12 cellular contexts compared by ENCODE assay signal in the genomic region with DNA sequence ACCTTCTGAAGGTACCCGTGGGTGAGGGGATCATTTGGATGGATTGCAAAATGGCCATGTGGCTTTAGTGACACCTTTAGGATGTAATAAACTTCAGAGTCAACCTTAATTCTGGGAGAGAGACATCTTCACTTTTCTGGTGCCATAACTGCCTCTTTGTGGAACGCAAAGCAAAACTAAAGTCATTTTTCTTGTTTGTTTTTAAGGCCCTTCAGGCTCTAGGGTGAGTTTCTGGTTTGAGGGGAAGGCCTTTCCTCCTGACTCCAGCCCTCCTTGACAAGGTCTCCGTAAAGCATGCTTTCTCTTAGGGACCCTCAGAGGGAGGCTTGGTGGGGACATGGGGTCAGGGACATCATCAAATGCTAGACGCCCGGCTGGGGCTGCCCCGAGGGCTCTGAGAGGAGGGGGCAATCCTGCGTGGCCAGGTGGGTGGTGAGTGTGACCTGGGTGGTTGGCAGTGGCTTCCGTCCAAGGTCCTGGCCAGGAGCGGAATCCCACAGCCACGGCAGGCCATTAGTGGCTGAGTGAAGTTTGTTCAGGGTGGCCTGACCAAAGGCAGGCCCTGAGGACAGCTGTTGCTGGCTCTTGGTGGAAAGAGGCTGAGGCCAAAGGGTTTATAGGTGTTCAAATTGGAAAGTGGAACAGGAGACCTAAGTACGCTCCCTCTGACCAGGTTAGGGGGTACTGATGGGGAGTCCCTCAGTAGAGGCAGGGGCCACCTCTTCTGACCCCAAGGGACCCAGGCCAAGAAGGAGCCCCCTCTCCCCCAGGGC.
DNase-seq lines count a peak whose midpoint lies in the region; ATAC-seq and TF ChIP-seq lines count a peak whose summit lies in the region.
"Had no signal": no experiment of that assay in that cellular context is flagged by ENCODE, and none has a peak within 500 bp of the region (broad histone marks: within the 10 kb centered on the region; RNA-seq: fewer than 3 reads in every experiment).

No MANE protein-coding gene starts in this region.

- peak overlapping the region; percentile 57 for H3K4me2 ChIP-seq in osteoblast (ENCODE audit: insufficient read depth, low read length)
- H3K4me2 ChIP-seq: GM23338 had no signal

- H3K27me3 Mint-ChIP-seq in activated naive CD4-positive, alpha-beta T cell treated with anti-CD3 and anti-CD28 coated beads, Interleukin-2, amount 10 ng/mL, durations not matched to agents 7 days and 5 days = peaks cover 42% of the 10 kb centered on the region
- H3K27me3 Mint-ChIP-seq in dendritic cell treated with granulocyte-macrophage colony-stimulating factor and Interleukin-4, amounts not matched to agents 40 ng/mL and 50 ng/mL, for 4 days = peaks cover 5% of the 10 kb centered on the region

- no peak overlapping the region for H3K27ac Mint-ChIP-seq in activated naive CD4-positive, alpha-beta T cell treated with anti-CD3 and anti-CD28 coated beads, Interleukin-2, amount 10 ng/mL, durations not matched to agents 7 days and 5 days
- H3K27ac Mint-ChIP-seq in dendritic cell treated with granulocyte-macrophage colony-stimulating factor and Interleukin-4, amounts not matched to agents 40 ng/mL and 50 ng/mL, for 4 days = peak overlapping the region; percentile 73
- H3K27ac Mint-ChIP-seq: GM23338 had no signal

- H3K4me1 Mint-ChIP-seq in activated naive CD4-positive, alpha-beta T cell treated with anti-CD3 and anti-CD28 coated beads, Interleukin-2, amount 10 ng/mL, durations not matched to agents 7 days and 5 days = peaks cover 26% of the 10 kb centered on the region
- H3K4me1 Mint-ChIP-seq in dendritic cell treated with granulocyte-macrophage colony-stimulating factor and Interleukin-4, amounts not matched to agents 40 ng/mL and 50 ng/mL, for 4 days (ENCODE audit: low read depth) = peaks cover 86% of the 10 kb centered on the region
- H3K4me1 Mint-ChIP-seq: GM23338 had no signal

- peak overlapping the region; percentile 45 for H2AFZ ChIP-seq in osteoblast (ENCODE audit: low read length)
- H2AFZ ChIP-seq: GM23338 had no signal

- no peaks in the 10 kb centered on the region for H3K36me3 Mint-ChIP-seq in activated naive CD4-positive, alpha-beta T cell treated with anti-CD3 and anti-CD28 coated beads, Interleukin-2, amount 10 ng/mL, durations not matched to agents 7 days and 5 days
- H3K36me3 Mint-ChIP-seq in dendritic cell treated with granulocyte-macrophage colony-stimulating factor and Interleukin-4, amounts not matched to agents 40 ng/mL and 50 ng/mL, for 4 days (ENCODE audit: low read depth) = peaks cover 6% of the 10 kb centered on the region

- DNase-seq in activated naive CD4-positive, alpha-beta T cell treated with anti-CD3 and anti-CD28 coated beads, Interleukin-2, amount 50 U/mL, for 16 hours = peak; percentile 1
- DNase-seq in activated naive CD4-positive, alpha-beta T cell treated with anti-CD3 and anti-CD28 coated beads, Interleukin-2, amount 10 ng/mL, durations not matched to agents 7 days and 5 days = no peak
- DNase-seq in osteoblast (ENCODE audit: insufficient read length, low spot score, missing footprints) (peak; percentile 55), ureter (ENCODE audit: low spot score) (peak; percentile 37), NCI-H345 (lab: John Stamatoyannopoulos, UW) (no peak), NCI-H526 (lab: John Stamatoyannopoulos, UW) (no peak)
- DNase-seq: NCI-H446 treated with DMSO at 0.1 percent for 48 hours, T-helper 9 cell had no signal

- intact Hi-C loops in dendritic cell treated with granulocyte-macrophage colony-stimulating factor and Interleukin-4, amounts not matched to agents 40 ng/mL and 50 ng/mL, for 4 days (cut with micrococcal nuclease) = loop anchor here (2.0 kb wide), 1 partner anchor 39 kb away; no protein-coding TSS in a partner anchor

- H3K27ac ChIP-seq in osteoblast (ENCODE audit: low read depth, low read length) = peak overlapping the region; percentile 75
- H3K27ac ChIP-seq: epithelial cell of prostate had no signal

- H3K27me3 ChIP-seq in osteoblast (ENCODE audit: insufficient read depth, low read length) = no peaks in the 10 kb centered on the region

- CTCF ChIA-PET in activated naive CD4-positive, alpha-beta T cell treated with anti-CD3 and anti-CD28 coated beads, Interleukin-2, amount 10 ng/mL, durations not matched to agents 7 days and 5 days (lab: Charles Lee) = no interaction called here

- peaks cover 57% of the 10 kb centered on the region for H3K4me1 ChIP-seq in osteoblast (ENCODE audit: insufficient read depth, low read length)

- H4K20me1 ChIP-seq in osteoblast (ENCODE audit: insufficient read depth, low read length) = no peaks in the 10 kb centered on the region

- no peak for ATAC-seq in GM18868 (IDR thresholded peaks at IDR 0.05; ENCODE audit: unreplicated experiment)
- ATAC-seq: GM23338 had no signal

- peaks cover 4% of the 10 kb centered on the region for H3K9me3 ChIP-seq in osteoblast (ENCODE audit: low read depth, low read length)

- H3K4me3 Mint-ChIP-seq in activated naive CD4-positive, alpha-beta T cell treated with anti-CD3 and anti-CD28 coated beads, Interleukin-2, amount 10 ng/mL, durations not matched to agents 7 days and 5 days = no peak overlapping the region
- H3K4me3 Mint-ChIP-seq in dendritic cell treated with granulocyte-macrophage colony-stimulating factor and Interleukin-4, amounts not matched to agents 40 ng/mL and 50 ng/mL, for 4 days = no peak overlapping the region
- H3K4me3 Mint-ChIP-seq: GM23338 had no signal

- H3K9me3 Mint-ChIP-seq in activated naive CD4-positive, alpha-beta T cell treated with anti-CD3 and anti-CD28 coated beads, Interleukin-2, amount 10 ng/mL, durations not matched to agents 7 days and 5 days = no peaks in the 10 kb centered on the region
- peaks cover 20% of the 10 kb centered on the region for H3K9me3 Mint-ChIP-seq in dendritic cell treated with granulocyte-macrophage colony-stimulating factor and Interleukin-4, amounts not matched to agents 40 ng/mL and 50 ng/mL, for 4 days

- H3K79me2 ChIP-seq in osteoblast (ENCODE audit: insufficient read depth, low read length) = no peaks in the 10 kb centered on the region

- no peak overlapping the region for H3K4me3 ChIP-seq in osteoblast (ENCODE audit: insufficient read depth, low read length)
- H3K4me3 ChIP-seq: GM23338 had no signal

- no peak for TF ChIP-seq CTCF in osteoblast (IDR thresholded peaks at IDR 0.05; ENCODE audit: extremely low read depth, low read depth, low read length)

- no peaks in the 10 kb centered on the region for H3K36me3 ChIP-seq in osteoblast (ENCODE audit: insufficient read depth, low read length)

Comparison
In these comparisons a context has a peak if more than half of its experiments do, and no peak if none do; other contexts are left out.
1. DNase-seq: peak in activated naive CD4-positive, alpha-beta T cell treated with anti-CD3 and anti-CD28 coated beads, Interleukin-2, amount 50 U/mL, for 16 hours (single experiment), osteoblast (single experiment) and ureter (single experiment); none in activated naive CD4-positive, alpha-beta T cell treated with anti-CD3 and anti-CD28 coated beads, Interleukin-2, amount 10 ng/mL, durations not matched to agents 7 days and 5 days (single experiment), NCI-H345 (single experiment) and NCI-H526 (0 of 2).